7 cellular contexts compared by ENCODE assay signal in genomic region chr1:8318436-8318835, GRCh38. TPM values are rescaled to one million over a fixed set of nuclear protein-coding genes. Genes with fewer than 3 reads are reported as not detected.
DNase-seq lines count a peak whose midpoint lies in the region; ATAC-seq and TF ChIP-seq lines count a peak whose summit lies in the region.

No MANE protein-coding gene starts in this region.

- H3K27ac Mint-ChIP-seq in GM23338 = no peak overlapping the region

- peak overlapping the region; percentile 95 for H2AFZ ChIP-seq in GM23338

- peak overlapping the region in 2 of 3 donors; percentile 43 to 69 for H3K9ac ChIP-seq in skeletal muscle tissue (ENCODE audit: low read depth in 1 of 3, low read length in 3 of 3)

- TF ChIP-seq EP300 in gastroesophageal sphincter (IDR thresholded peaks at IDR 0.05) = no peak

- peak overlapping the region; percentile 69 for H3K4me3 ChIP-seq in GM23338
- H3K4me3 ChIP-seq in RWPE2 (ENCODE audit: severe bottlenecking) = peak overlapping the region; percentile 32
- H3K4me3 ChIP-seq in gastroesophageal sphincter = peak overlapping the region; percentile 49 to 65
- peak overlapping the region; percentile 64 to 70 (median 65) for H3K4me3 ChIP-seq in skeletal muscle tissue (ENCODE audit: low read length in 3 of 3)

- H3K4me2 ChIP-seq in GM23338 = peak overlapping the region; percentile 92

- 80% methylated on average over 1 of the region's 18 CpGs; no CpG with 5 or more reads in 1 of the 2 donors for WGBS in gastroesophageal sphincter (ENCODE audit: low coverage in 1 of 2), 2 donors

- no peaks in the 10 kb centered on the region; the same call in 2 of the 3 replicates for H3K36me3 Mint-ChIP-seq in GM23338 (ENCODE audit: low read depth)

- H3K36me3 ChIP-seq in GM23338 (ENCODE audit: insufficient read depth) (no peaks in the 10 kb centered on the region), RWPE2 (ENCODE audit: low read depth) (no peaks in the 10 kb centered on the region), gastroesophageal sphincter (no peaks in the 10 kb centered on the region), skeletal muscle tissue (ENCODE audit: control insufficient read depth in 3 of 3, insufficient read depth in 3 of 3, low read length in 3 of 3) (no peaks in the 10 kb centered on the region)

- H3K4me1 Mint-ChIP-seq in GM23338 = peaks cover 34% of the 10 kb centered on the region

- DNase-seq in GM23338 (ENCODE audit: low spot score) (no peak), RWPE2 (ENCODE audit: low spot score) (no peak), ureter (ENCODE audit: low spot score) (no peak)
- DNase-seq in effector CD8-positive, alpha-beta T cell (lab: John Stamatoyannopoulos, UW) = no peak

- ATAC-seq in GM23338 = peak; percentile 9
- no peak for ATAC-seq in RWPE2 (ENCODE audit: low read depth)
- ATAC-seq in gastroesophageal sphincter = peak; percentile 2
- no peak for ATAC-seq in HG03457 (IDR thresholded peaks at IDR 0.05; ENCODE audit: unreplicated experiment)

- H3K9me2 ChIP-seq in GM23338 (ENCODE audit: insufficient read depth) = no peaks in the 10 kb centered on the region

- H3K79me2 ChIP-seq in GM23338 (replicated peaks; ENCODE audit: insufficient read depth) = no peaks in the 10 kb centered on the region

- no peaks in the 10 kb centered on the region for H4K20me1 ChIP-seq in GM23338 (replicated peaks; ENCODE audit: insufficient read depth)

- peak overlapping the region; percentile 69 for H3K4me3 Mint-ChIP-seq in GM23338

- peaks cover 21% of the 10 kb centered on the region for H3K4me1 ChIP-seq in GM23338 (ENCODE audit: insufficient read depth)
- no peaks in the 10 kb centered on the region for H3K4me1 ChIP-seq in RWPE2 (ENCODE audit: insufficient read depth, poor library complexity, severe bottlenecking)
- peaks cover 0 to 44% (median 21%) of the 10 kb centered on the region in 3 donors for H3K4me1 ChIP-seq in gastroesophageal sphincter
- peaks cover 17 to 21% (median 18%) of the 10 kb centered on the region in 3 donors for H3K4me1 ChIP-seq in skeletal muscle tissue (ENCODE audit: control insufficient read depth in 3 of 3, insufficient read depth in 3 of 3, low read length in 3 of 3)

- TF ChIP-seq CTCF in GM23338 (conservative IDR thresholded peaks at IDR 0.05; ENCODE audit: low read depth in 2 of 2) (no peak), RWPE2 (IDR thresholded peaks at IDR 0.05; ENCODE audit: poor library complexity, severe bottlenecking) (no peak), gastroesophageal sphincter (IDR thresholded peaks at IDR 0.05) (no peak)

- H3K27me3 Mint-ChIP-seq in GM23338 (ENCODE audit: insufficient read depth, low read depth, poor library complexity) = peaks cover 30% of the 10 kb centered on the region

- H3F3A ChIP-seq in GM23338 (replicated peaks; ENCODE audit: low read depth) = peaks cover 9% of the 10 kb centered on the region; the same call in 1 of the 2 replicates

- TF ChIP-seq POLR2A in gastroesophageal sphincter (IDR thresholded peaks at IDR 0.05) = no peak

- peaks cover 2% of the 10 kb centered on the region; the same call in 1 of the 3 replicates for H3K9me3 Mint-ChIP-seq in GM23338

- no peak overlapping the region for H3K27ac ChIP-seq in GM23338 (ENCODE audit: low read depth)
- H3K27ac ChIP-seq in RWPE2 (ENCODE audit: poor library complexity, severe bottlenecking) = no peak overlapping the region
- peak overlapping the region; percentile 2 to 85 (median 68) for H3K27ac ChIP-seq in gastroesophageal sphincter
- no peak overlapping the region for H3K27ac ChIP-seq in skeletal muscle tissue (ENCODE audit: low read depth, low read length)

- no peaks in the 10 kb centered on the region for H3K9me3 ChIP-seq in RWPE2 (ENCODE audit: severe bottlenecking)
- no peaks in the 10 kb centered on the region for H3K9me3 ChIP-seq in gastroesophageal sphincter
- H3K9me3 ChIP-seq in skeletal muscle tissue (ENCODE audit: control insufficient read depth in 3 of 3, low read length in 3 of 3) = no peaks in the 10 kb centered on the region

- H3K27me3 ChIP-seq in GM23338 (ENCODE audit: insufficient read depth) (peaks cover 25% of the 10 kb centered on the region), RWPE2 (ENCODE audit: insufficient read depth, poor library complexity, severe bottlenecking) (no peaks in the 10 kb centered on the region), gastroesophageal sphincter (no peaks in the 10 kb centered on the region), skeletal muscle tissue (ENCODE audit: control insufficient read depth in 3 of 3, insufficient read depth in 3 of 3, low read length in 3 of 3) (peaks cover 0 to 6% (median 0%) of the 10 kb centered on the region in 3 donors)

TF ChIP-seq in GM23338, 12 proteins besides CTCF, POLR2A, EP300 and RAD21 (continues in another document):
- TF ChIP-seq ETS1 (IDR thresholded peaks at IDR 0.05) (no peak), JUNB (IDR thresholded peaks at IDR 0.05; ENCODE audit: unreplicated experiment) (no peak), STAT1 (IDR thresholded peaks at IDR 0.05; ENCODE audit: unreplicated experiment) (no peak), NANOG (IDR thresholded peaks at IDR 0.05; ENCODE audit: borderline replicate concordance) (no peak), EZH2phosphoT487 (IDR thresholded peaks at IDR 0.05; ENCODE audit: unreplicated experiment) (no peak), ZNF462 (CRISPR knock-in tag; IDR thresholded peaks at IDR 0.05) (no peak), ZNF114 (CRISPR knock-in tag; IDR thresholded peaks at IDR 0.05) (no peak), CREB1 (CRISPR knock-in tag; IDR thresholded peaks at IDR 0.05; ENCODE audit: low read depth) (no peak)

RNA-seq across cellular contexts. Expression of gene SLC45A1, which starts 0.5 kb away (rescaled TPM):
- total RNA-seq in GM23338 (2014; rRNA removed; shearing (Covaris generic)) = 2.2 and 2.3 TPM in 2 replicates
- polyA plus RNA-seq in GM23338 (2016; fragmentation: Nextera tagmentation; extraction: Ambion mirVana) = 1.1 and 1.3 TPM in 2 replicates
- total RNA-seq in gastroesophageal sphincter = 1 to 10 TPM; 5.8 to 9.8 (median 6.7) TPM
- total RNA-seq in skeletal muscle tissue = under 0.01 TPM
- total RNA-seq in ureter = 3.3 TPM

Comparison
In these comparisons a context has a peak if more than half of its experiments do, and no peak if none do; other contexts are left out.
1. ATAC-seq: peak in GM23338 (single experiment) and gastroesophageal sphincter (single experiment); none in RWPE2 (single experiment) and HG03457 (single experiment).
2. H3K27ac ChIP-seq: peak in gastroesophageal sphincter (4 of 4); none in GM23338 (single experiment), RWPE2 (single experiment) and skeletal muscle tissue (single experiment).
3. Peak in every context shown above with its lines, with median percentiles within 50 percentile points of each other: H3K4me3 ChIP-seq.